ENCODE assay signal across 8 cellular contexts in genomic region chr5:154446183-154447073, GRCh38. TPM values are rescaled to one million over a fixed set of nuclear protein-coding genes. Genes with fewer than 3 reads are reported as not detected.
DNase-seq lines count a peak whose midpoint lies in the region; ATAC-seq and TF ChIP-seq lines count a peak whose summit lies in the region.

No MANE protein-coding gene starts in this region.

- BruUV-seq in PC-9 (replicated peaks; lab: Mats Ljungman, UMichigan): no TSS peak

- no peak overlapping the region for H3K27ac ChIP-seq in PC-9

- CTCF ChIA-PET in PC-9 (lab: Charles Lee): no interaction called here
- CTCF ChIA-PET in activated naive CD4-positive, alpha-beta T cell treated with anti-CD3 and anti-CD28 coated beads, Interleukin-2, amount 10 ng/mL, durations not matched to agents 7 days and 5 days (lab: Charles Lee): interaction anchor here (1.2 kb wide), 1 partner anchor 374 kb away, joined by 3 read pairs; no protein-coding TSS in a partner anchor

- peak overlapping the region; percentile 91 for H3K4me2 ChIP-seq in PC-9

- peak overlapping the region; percentile 77 for H3K27ac Mint-ChIP-seq in activated naive CD4-positive, alpha-beta T cell treated with anti-CD3 and anti-CD28 coated beads, Interleukin-2, amount 10 ng/mL, durations not matched to agents 7 days and 5 days
- H3K27ac Mint-ChIP-seq in type B pancreatic cell: peak overlapping the region; percentile 85

- peaks cover 32% of the 10 kb centered on the region for H3K4me1 ChIP-seq in PC-9 (replicated peaks; ENCODE audit: insufficient read depth)

- H4K20me1 ChIP-seq in PC-9 (ENCODE audit: insufficient read depth): peaks cover 6% of the 10 kb centered on the region; the same call in 1 of the 2 replicates

- H3K27me3 Mint-ChIP-seq in activated naive CD4-positive, alpha-beta T cell treated with anti-CD3 and anti-CD28 coated beads, Interleukin-2, amount 10 ng/mL, durations not matched to agents 7 days and 5 days: no peaks in the 10 kb centered on the region
- H3K27me3 Mint-ChIP-seq in type B pancreatic cell: no peaks in the 10 kb centered on the region

- H3K4me1 Mint-ChIP-seq in activated naive CD4-positive, alpha-beta T cell treated with anti-CD3 and anti-CD28 coated beads, Interleukin-2, amount 10 ng/mL, durations not matched to agents 7 days and 5 days: peaks cover 48% of the 10 kb centered on the region
- H3K4me1 Mint-ChIP-seq in type B pancreatic cell (ENCODE audit: unreplicated experiment): peaks cover 30% of the 10 kb centered on the region

- H3K79me2 ChIP-seq in PC-9 (ENCODE audit: low read depth): peaks cover 53% of the 10 kb centered on the region

- no peaks in the 10 kb centered on the region for H3K9me3 Mint-ChIP-seq in activated naive CD4-positive, alpha-beta T cell treated with anti-CD3 and anti-CD28 coated beads, Interleukin-2, amount 10 ng/mL, durations not matched to agents 7 days and 5 days
- H3K9me3 Mint-ChIP-seq in type B pancreatic cell: no peaks in the 10 kb centered on the region

- peaks cover 33% of the 10 kb centered on the region for H3K36me3 Mint-ChIP-seq in activated naive CD4-positive, alpha-beta T cell treated with anti-CD3 and anti-CD28 coated beads, Interleukin-2, amount 10 ng/mL, durations not matched to agents 7 days and 5 days
- peaks cover 23% of the 10 kb centered on the region for H3K36me3 Mint-ChIP-seq in type B pancreatic cell

- H3F3A ChIP-seq in PC-9 (ENCODE audit: insufficient read depth, low read depth): no peaks in the 10 kb centered on the region

- POLR2A ChIA-PET in PC-9 (lab: Charles Lee; ENCODE audit: unreplicated experiment): interaction anchor here (0.8 kb wide), 1 partner anchor 149 kb away, joined by 4 read pairs; no protein-coding TSS in a partner anchor

- H3K27me3 ChIP-seq in PC-9 (ENCODE audit: insufficient read depth, low read depth): no peaks in the 10 kb centered on the region

- TF ChIP-seq CTCF in PC-9 (conservative IDR thresholded peaks at IDR 0.05): no peak
- no peak for TF ChIP-seq CTCF in type B pancreatic cell (conservative IDR thresholded peaks at IDR 0.05)

- peak overlapping the region; percentile 91 for H3K4me3 Mint-ChIP-seq in activated naive CD4-positive, alpha-beta T cell treated with anti-CD3 and anti-CD28 coated beads, Interleukin-2, amount 10 ng/mL, durations not matched to agents 7 days and 5 days
- H3K4me3 Mint-ChIP-seq in type B pancreatic cell: peak overlapping the region; percentile 96

- peak; percentile 21 for ATAC-seq in HG02852 (IDR thresholded peaks at IDR 0.05; ENCODE audit: unreplicated experiment)

- no peaks in the 10 kb centered on the region for H3K9me2 ChIP-seq in PC-9 (ENCODE audit: insufficient read depth)

- H3K36me3 ChIP-seq in PC-9 (ENCODE audit: low read depth): peaks cover 2% of the 10 kb centered on the region; the same call in 1 of the 2 replicates

- DNase-seq in DMS79 treated with DMSO at 0.1 percent for 48 hours (lab: John Stamatoyannopoulos, UW): peak; percentile 3
- DNase-seq in DMS79 (lab: John Stamatoyannopoulos, UW): no peak
- DNase-seq in PC-9: peak in 1 of 2 experiments; percentile 60
- peak; percentile 63 for DNase-seq in activated naive CD4-positive, alpha-beta T cell treated with anti-CD3 and anti-CD28 coated beads, Interleukin-2, amount 10 ng/mL, durations not matched to agents 7 days and 5 days
- DNase-seq in glomerular visceral epithelial cell (ENCODE audit: extremely low spot score): peak; percentile 62
- peak; percentile 40 for DNase-seq in occipital lobe (lab: John Stamatoyannopoulos, UW)
- DNase-seq in type B pancreatic cell (ENCODE audit: extremely low spot score, unreplicated experiment): peak; percentile 80

- no peaks in the 10 kb centered on the region for H3K9me3 ChIP-seq in PC-9 (ENCODE audit: insufficient read depth, low read depth)

- intact Hi-C loops in PC-9 (cut with micrococcal nuclease; ENCODE audit: unreplicated experiment): loop anchor here (2.0 to 10.0 kb wide), 6 partner anchors 79 to 408 kb away; partner anchors contain the start of genes CNOT8, FAXDC2, GALNT10 and LARP1

- peak overlapping the region; percentile 87 for H2AFZ ChIP-seq in PC-9

- peak overlapping the region; percentile 95 for H3K4me3 ChIP-seq in PC-9

RNA-seq across cellular contexts. Expression of gene SAP30L, which starts 0.6 kb away (rescaled TPM):
- 42.8 and 53.0 TPM in 2 replicates for total RNA-seq in PC-9 (2021)
- total RNA-seq in occipital lobe: 25.4 TPM
- 39.4 and 43.7 TPM in 2 replicates for total RNA-seq in type B pancreatic cell (ENCODE audit: low replicate concordance)

RNA-seq across cellular contexts. Expression of gene HAND1, which starts 31.6 kb away (rescaled TPM):
- total RNA-seq in PC-9 (2021): not detected in 2 replicates
- not detected for total RNA-seq in occipital lobe
- total RNA-seq in type B pancreatic cell (ENCODE audit: low replicate concordance): 2.4 and 17.9 TPM in 2 replicates
